In the genomic region with DNA sequence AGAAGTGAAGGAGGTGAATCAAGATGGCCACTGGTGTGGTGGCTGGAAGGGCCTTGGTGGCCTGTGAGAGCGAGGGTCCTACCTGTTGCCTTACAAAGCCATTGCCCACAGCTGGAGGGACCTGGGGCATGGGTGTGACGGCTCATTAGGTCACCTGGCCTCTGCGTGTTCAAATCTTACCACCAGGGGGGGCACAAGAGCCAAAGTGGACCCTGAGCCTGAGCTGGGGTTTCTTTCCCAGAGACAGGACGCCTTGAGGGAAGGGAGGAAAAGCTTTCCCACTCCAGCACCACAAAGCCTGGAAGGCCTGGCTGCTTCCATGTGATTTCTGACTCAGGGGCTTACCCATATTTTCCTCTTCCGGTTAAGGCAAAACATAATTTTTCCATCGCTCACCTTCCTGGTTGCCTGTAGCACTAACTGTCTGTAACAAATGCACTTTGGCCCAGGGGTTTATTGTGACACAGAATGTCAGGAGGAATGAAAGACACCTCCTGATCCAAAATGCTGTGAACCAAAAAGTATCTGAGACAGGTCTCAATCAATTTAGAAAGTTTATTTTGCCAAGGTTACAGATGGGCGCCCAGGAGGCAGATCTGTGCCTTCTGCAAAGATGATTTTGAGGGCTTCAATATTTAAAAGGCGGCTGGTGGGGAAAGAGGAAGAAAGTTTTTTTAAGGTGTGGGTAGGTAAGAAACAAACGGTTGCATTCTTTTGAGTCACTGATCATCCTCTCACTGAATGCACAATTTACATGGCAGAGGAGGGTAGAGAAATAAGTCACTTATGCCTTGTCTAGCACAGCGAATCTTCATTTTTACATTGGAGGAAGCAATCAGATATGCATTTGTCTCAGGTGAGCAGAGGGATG, we compare ENCODE assay signal across 1 cellular context.
TF ChIP-seq lines count a peak whose summit lies in the region.

No MANE protein-coding gene starts in this region.

TF ChIP-seq in HepG2, 621 proteins besides CTCF, POLR2A, EP300 and RAD21 (continued from another document and continues in another):
- TF ChIP-seq, protein P1, sequence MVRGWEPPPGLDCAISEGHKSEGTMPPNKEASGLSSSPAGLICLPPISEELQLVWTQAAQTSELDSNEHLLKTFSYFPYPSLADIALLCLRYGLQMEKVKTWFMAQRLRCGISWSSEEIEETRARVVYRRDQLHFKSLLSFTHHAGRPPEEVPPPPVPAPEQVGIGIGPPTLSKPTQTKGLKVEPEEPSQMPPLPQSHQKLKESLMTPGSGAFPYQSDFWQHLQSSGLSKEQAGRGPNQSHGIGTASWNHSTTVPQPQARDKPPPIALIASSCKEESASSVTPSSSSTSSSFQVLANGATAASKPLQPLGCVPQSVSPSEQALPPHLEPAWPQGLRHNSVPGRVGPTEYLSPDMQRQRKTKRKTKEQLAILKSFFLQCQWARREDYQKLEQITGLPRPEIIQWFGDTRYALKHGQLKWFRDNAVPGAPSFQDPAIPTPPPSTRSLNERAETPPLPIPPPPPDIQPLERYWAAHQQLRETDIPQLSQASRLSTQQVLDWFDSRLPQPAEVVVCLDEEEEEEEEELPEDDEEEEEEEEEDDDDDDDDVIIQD (CRISPR knock-in tag; IDR thresholded peaks at IDR 0.05; ENCODE audit: low read depth), result no peak
- no peak for TF ChIP-seq PLRG1 (conservative IDR thresholded peaks at IDR 0.05)
- TF ChIP-seq ZNF160 (CRISPR knock-in tag; IDR thresholded peaks at IDR 0.05), result no peak
- TF ChIP-seq ZNF24 (IDR thresholded peaks at IDR 0.05), result 0 out of 2 replicates have a peak, but pooled peaks have one; percentile 28
- no peak for TF ChIP-seq PAF1 (CRISPR knock-in tag; IDR thresholded peaks at IDR 0.05)
- TF ChIP-seq SIN3A (IDR thresholded peaks at IDR 0.05; ENCODE audit: borderline replicate concordance, low read depth, low read length), result no peak
- TF ChIP-seq HIVEP1 (CRISPR knock-in tag; IDR thresholded peaks at IDR 0.05), result no peak
- TF ChIP-seq ZSCAN9 (CRISPR knock-in tag; IDR thresholded peaks at IDR 0.05; ENCODE audit: borderline replicate concordance), result no peak
- no peak for TF ChIP-seq ATF1 (CRISPR knock-in tag; IDR thresholded peaks at IDR 0.05)
- TF ChIP-seq, protein P2, sequence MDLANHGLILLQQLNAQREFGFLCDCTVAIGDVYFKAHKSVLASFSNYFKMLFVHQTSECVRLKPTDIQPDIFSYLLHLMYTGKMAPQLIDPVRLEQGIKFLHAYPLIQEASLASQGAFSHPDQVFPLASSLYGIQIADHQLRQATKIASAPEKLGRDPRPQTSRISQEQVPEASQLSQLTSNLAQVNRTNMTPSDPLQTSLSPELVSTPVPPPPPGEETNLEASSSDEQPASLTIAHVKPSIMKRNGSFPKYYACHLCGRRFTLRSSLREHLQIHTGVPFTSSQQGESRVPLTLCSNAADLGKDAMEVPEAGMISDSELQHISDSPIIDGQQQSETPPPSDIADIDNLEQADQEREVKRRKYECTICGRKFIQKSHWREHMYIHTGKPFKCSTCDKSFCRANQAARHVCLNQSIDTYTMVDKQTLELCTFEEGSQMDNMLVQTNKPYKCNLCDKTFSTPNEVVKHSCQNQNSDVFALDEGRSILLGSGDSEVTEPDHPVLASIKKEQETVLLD (CRISPR knock-in tag; IDR thresholded peaks at IDR 0.05; ENCODE audit: low read depth), result no peak
- TF ChIP-seq ZNF460 (CRISPR knock-in tag; IDR thresholded peaks at IDR 0.05; ENCODE audit: borderline replicate concordance), result no peak
- TF ChIP-seq SP1 (IDR thresholded peaks at IDR 0.05), result no peak
- TF ChIP-seq SP1 (CRISPR knock-in tag; IDR thresholded peaks at IDR 0.05), result no peak
- no peak for TF ChIP-seq DNMT3B (CRISPR knock-in tag; conservative IDR thresholded peaks at IDR 0.05)
- no peak for TF ChIP-seq TBP (CRISPR knock-in tag; IDR thresholded peaks at IDR 0.05)
- no peak for TF ChIP-seq MAF1 (CRISPR knock-in tag; IDR thresholded peaks at IDR 0.05; ENCODE audit: borderline replicate concordance)
- TF ChIP-seq, protein P3, sequence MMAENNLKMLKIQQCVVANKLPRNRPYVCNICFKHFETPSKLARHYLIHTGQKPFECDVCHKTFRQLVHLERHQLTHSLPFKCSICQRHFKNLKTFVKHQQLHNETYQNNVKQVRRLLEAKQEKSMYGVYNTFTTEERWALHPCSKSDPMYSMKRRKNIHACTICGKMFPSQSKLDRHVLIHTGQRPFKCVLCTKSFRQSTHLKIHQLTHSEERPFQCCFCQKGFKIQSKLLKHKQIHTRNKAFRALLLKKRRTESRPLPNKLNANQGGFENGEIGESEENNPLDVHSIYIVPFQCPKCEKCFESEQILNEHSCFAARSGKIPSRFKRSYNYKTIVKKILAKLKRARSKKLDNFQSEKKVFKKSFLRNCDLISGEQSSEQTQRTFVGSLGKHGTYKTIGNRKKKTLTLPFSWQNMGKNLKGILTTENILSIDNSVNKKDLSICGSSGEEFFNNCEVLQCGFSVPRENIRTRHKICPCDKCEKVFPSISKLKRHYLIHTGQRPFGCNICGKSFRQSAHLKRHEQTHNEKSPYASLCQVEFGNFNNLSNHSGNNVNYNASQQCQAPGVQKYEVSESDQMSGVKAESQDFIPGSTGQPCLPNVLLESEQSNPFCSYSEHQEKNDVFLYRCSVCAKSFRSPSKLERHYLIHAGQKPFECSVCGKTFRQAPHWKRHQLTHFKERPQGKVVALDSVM (CRISPR knock-in tag; IDR thresholded peaks at IDR 0.05), result no peak
- no peak for TF ChIP-seq ZNF597 (CRISPR knock-in tag; IDR thresholded peaks at IDR 0.05)
- TF ChIP-seq ARHGAP35 (CRISPR knock-in tag; IDR thresholded peaks at IDR 0.05; ENCODE audit: borderline replicate concordance), result no peak
- TF ChIP-seq RBM39 (IDR thresholded peaks at IDR 0.05; ENCODE audit: low read depth, low read length, poor library complexity, severe bottlenecking), result no peak
- TF ChIP-seq PAWR (CRISPR knock-in tag; IDR thresholded peaks at IDR 0.05; ENCODE audit: borderline replicate concordance), result no peak
- TF ChIP-seq RCOR2 (CRISPR knock-in tag; IDR thresholded peaks at IDR 0.05), result no peak
- TF ChIP-seq ZNF580 (CRISPR knock-in tag; IDR thresholded peaks at IDR 0.05; ENCODE audit: borderline replicate concordance, low read depth), result no peak; the same call in 1 of the 2 replicates
- no peak for TF ChIP-seq PCBP1 (IDR thresholded peaks at IDR 0.05; ENCODE audit: borderline replicate concordance, low read depth, low read length)
- TF ChIP-seq SOX13 (IDR thresholded peaks at IDR 0.05), result no peak
- TF ChIP-seq SOX13 (CRISPR knock-in tag; conservative IDR thresholded peaks at IDR 0.05 in 1 of 2, IDR thresholded peaks at IDR 0.05 in 1 of 2), result no peak
- no peak for TF ChIP-seq PRMT3 (CRISPR knock-in tag; IDR thresholded peaks at IDR 0.05; ENCODE audit: borderline replicate concordance, low read depth)
- TF ChIP-seq, protein P4, sequence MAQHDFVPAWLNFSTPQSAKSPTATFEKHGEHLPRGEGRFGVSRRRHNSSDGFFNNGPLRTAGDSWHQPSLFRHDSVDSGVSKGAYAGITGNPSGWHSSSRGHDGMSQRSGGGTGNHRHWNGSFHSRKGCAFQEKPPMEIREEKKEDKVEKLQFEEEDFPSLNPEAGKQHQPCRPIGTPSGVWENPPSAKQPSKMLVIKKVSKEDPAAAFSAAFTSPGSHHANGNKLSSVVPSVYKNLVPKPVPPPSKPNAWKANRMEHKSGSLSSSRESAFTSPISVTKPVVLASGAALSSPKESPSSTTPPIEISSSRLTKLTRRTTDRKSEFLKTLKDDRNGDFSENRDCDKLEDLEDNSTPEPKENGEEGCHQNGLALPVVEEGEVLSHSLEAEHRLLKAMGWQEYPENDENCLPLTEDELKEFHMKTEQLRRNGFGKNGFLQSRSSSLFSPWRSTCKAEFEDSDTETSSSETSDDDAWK (CRISPR knock-in tag; IDR thresholded peaks at IDR 0.05), result no peak
- TF ChIP-seq PAX8 (CRISPR knock-in tag; IDR thresholded peaks at IDR 0.05; ENCODE audit: borderline replicate concordance), result no peak
- no peak for TF ChIP-seq NFE2L1 (CRISPR knock-in tag; IDR thresholded peaks at IDR 0.05; ENCODE audit: borderline replicate concordance)
- no peak for TF ChIP-seq ZNF672 (CRISPR knock-in tag; IDR thresholded peaks at IDR 0.05)
- no peak for TF ChIP-seq GTF2F1 (IDR thresholded peaks at IDR 0.05; ENCODE audit: low read length)
- no peak for TF ChIP-seq ZC3H4 (CRISPR knock-in tag; IDR thresholded peaks at IDR 0.05; ENCODE audit: borderline replicate concordance)
- TF ChIP-seq SIX1 (CRISPR knock-in tag; IDR thresholded peaks at IDR 0.05; ENCODE audit: borderline replicate concordance), result no peak
- TF ChIP-seq ZNF20 (CRISPR knock-in tag; IDR thresholded peaks at IDR 0.05), result no peak
- TF ChIP-seq RORA (CRISPR knock-in tag; IDR thresholded peaks at IDR 0.05), result no peak
- TF ChIP-seq RFXANK (CRISPR knock-in tag; IDR thresholded peaks at IDR 0.05), result no peak
- TF ChIP-seq PCBP2 (optimal IDR thresholded peaks at IDR 0.05; ENCODE audit: low read depth, low read length, poor library complexity, severe bottlenecking), result no peak
- no peak for TF ChIP-seq ZKSCAN5 (CRISPR knock-in tag; IDR thresholded peaks at IDR 0.05)
- no peak for TF ChIP-seq ZNF362 (CRISPR knock-in tag; IDR thresholded peaks at IDR 0.05; ENCODE audit: borderline replicate concordance)
- peak; percentile 31; the same call in 1 of the 2 replicates for TF ChIP-seq HOXA3 (CRISPR knock-in tag; IDR thresholded peaks at IDR 0.05)
- no peak for TF ChIP-seq PHF5A (CRISPR knock-in tag; IDR thresholded peaks at IDR 0.05; ENCODE audit: low read depth, unreplicated experiment)
- TF ChIP-seq CBX2 (IDR thresholded peaks at IDR 0.05; ENCODE audit: low read depth, low read length), result no peak
- TF ChIP-seq CBX2 (CRISPR knock-in tag; IDR thresholded peaks at IDR 0.05; ENCODE audit: low read depth), result no peak
- no peak for TF ChIP-seq DPF2 (CRISPR knock-in tag; IDR thresholded peaks at IDR 0.05; ENCODE audit: borderline replicate concordance, low read depth)
- no peak for TF ChIP-seq ZNF331 (CRISPR knock-in tag; IDR thresholded peaks at IDR 0.05)
- no peak for TF ChIP-seq ARNTL (CRISPR knock-in tag; IDR thresholded peaks at IDR 0.05)
- TF ChIP-seq MXD3 (CRISPR knock-in tag; IDR thresholded peaks at IDR 0.05), result no peak
- TF ChIP-seq ZNF83 (CRISPR knock-in tag; IDR thresholded peaks at IDR 0.05; ENCODE audit: borderline replicate concordance), result no peak
- TF ChIP-seq IRX3 (CRISPR knock-in tag; IDR thresholded peaks at IDR 0.05; ENCODE audit: borderline replicate concordance, low read depth), result no peak
- TF ChIP-seq, protein P5, sequence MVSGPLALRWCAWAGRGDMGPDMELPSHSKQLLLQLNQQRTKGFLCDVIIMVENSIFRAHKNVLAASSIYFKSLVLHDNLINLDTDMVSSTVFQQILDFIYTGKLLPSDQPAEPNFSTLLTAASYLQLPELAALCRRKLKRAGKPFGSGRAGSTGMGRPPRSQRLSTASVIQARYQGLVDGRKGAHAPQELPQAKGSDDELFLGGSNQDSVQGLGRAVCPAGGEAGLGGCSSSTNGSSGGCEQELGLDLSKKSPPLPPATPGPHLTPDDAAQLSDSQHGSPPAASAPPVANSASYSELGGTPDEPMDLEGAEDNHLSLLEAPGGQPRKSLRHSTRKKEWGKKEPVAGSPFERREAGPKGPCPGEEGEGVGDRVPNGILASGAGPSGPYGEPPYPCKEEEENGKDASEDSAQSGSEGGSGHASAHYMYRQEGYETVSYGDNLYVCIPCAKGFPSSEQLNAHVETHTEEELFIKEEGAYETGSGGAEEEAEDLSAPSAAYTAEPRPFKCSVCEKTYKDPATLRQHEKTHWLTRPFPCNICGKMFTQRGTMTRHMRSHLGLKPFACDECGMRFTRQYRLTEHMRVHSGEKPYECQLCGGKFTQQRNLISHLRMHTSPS (CRISPR knock-in tag; IDR thresholded peaks at IDR 0.05; ENCODE audit: low read depth), result no peak
- TF ChIP-seq CSRNP2 (CRISPR knock-in tag; conservative IDR thresholded peaks at IDR 0.05; ENCODE audit: low read depth), result no peak
- no peak for TF ChIP-seq MATR3 (CRISPR knock-in tag; IDR thresholded peaks at IDR 0.05)
